ENCODE assay signal across 17 cellular contexts in genomic region chr16:55572439-55572838, GRCh38. TPM values are rescaled to one million over a fixed set of nuclear protein-coding genes. Genes with fewer than 3 reads are reported as not detected.
"Had no signal": no experiment of that assay in that cellular context is flagged by ENCODE, and none has a peak within 500 bp of the region (broad histone marks: within the 10 kb centered on the region; RNA-seq: fewer than 3 reads in every experiment).

No MANE protein-coding gene starts in this region.

- H3K36me3 ChIP-seq: adrenal gland, gastroesophageal sphincter, ovary, tibial artery, vagina had no signal

- ATAC-seq: gastroesophageal sphincter had no signal

- H3K4me3 ChIP-seq: adrenal gland, coronary artery, gastroesophageal sphincter, ovary, skin epidermis, tibial artery, vagina had no signal

- H3K27ac ChIP-seq: adrenal gland, coronary artery, gastroesophageal sphincter, ovary, tibial artery, vagina had no signal

- H3K27me3 ChIP-seq: adrenal gland, gastroesophageal sphincter, ovary, tibial artery, vagina had no signal

- DNase-seq: activated CD4-positive, alpha-beta T cell treated with anti-CD3 and anti-CD28 coated beads, Interleukin-2, amount 10 ng/mL, durations not matched to agents 7 days and 5 days; activated CD4-positive, CD25-positive, alpha-beta regulatory T cell; activated naive CD4-positive, alpha-beta T cell treated with anti-CD3 and anti-CD28 coated beads, Interleukin-2, amount 10 ng/mL, durations not matched to agents 7 days and 5 days; adrenal gland; central memory CD4-positive, alpha-beta T cell; effector memory CD4-positive, alpha-beta T cell; ovary; retina; tibial artery had no signal

- H3K9me3 ChIP-seq: adrenal gland, gastroesophageal sphincter, ovary, tibial artery, vagina had no signal

RNA-seq across cellular contexts. Expression of gene CAPNS2, which starts 6.0 kb away (rescaled TPM):
- total RNA-seq: activated CD4-positive, alpha-beta T cell treated with anti-CD3 and anti-CD28 coated beads, Interleukin-2, amount 10 ng/mL, durations not matched to agents 7 days and 5 days; activated CD8-positive, alpha-beta memory T cell treated with anti-CD3 and anti-CD28 coated beads for 36 hours; activated T-helper 2 cell treated with anti-CD3 and anti-CD28 coated beads, Interferon-gamma antibody, Interleukin-2, Interleukin-4, amounts not matched to agents 10 μg/mL and 5 μg/mL and 100 μg/mL, durations not matched to agents 14 hours and 24 hours and 36 hours; epithelial cell of proximal tubule; kidney epithelial cell had no signal
